Comparison of ENCODE assay signal across 1 cellular context in genomic region chr7:130899638-130900401, GRCh38.
TF ChIP-seq lines count a peak whose summit lies in the region.

No MANE protein-coding gene starts in this region.

TF ChIP-seq in HepG2, 621 proteins besides CTCF, POLR2A, EP300 and RAD21 (continued from another document):
- TF ChIP-seq ZNF501 (CRISPR knock-in tag; IDR thresholded peaks at IDR 0.05): peak; percentile 66; the same call in 1 of the 2 replicates
- TF ChIP-seq HDAC1 (CRISPR knock-in tag; IDR thresholded peaks at IDR 0.05): peak; percentile 94
- 0 out of 2 replicates have a peak, but pooled peaks have one; percentile 46 for TF ChIP-seq SIN3A (IDR thresholded peaks at IDR 0.05; ENCODE audit: borderline replicate concordance, low read depth, low read length)
- peak; percentile 93 for TF ChIP-seq SMYD3 (CRISPR knock-in tag; IDR thresholded peaks at IDR 0.05)
- TF ChIP-seq CEBPG (CRISPR knock-in tag; IDR thresholded peaks at IDR 0.05): peak; percentile 96
- TF ChIP-seq KAT8 (CRISPR knock-in tag; IDR thresholded peaks at IDR 0.05): peak; percentile 84
- no peak; the same call in 1 of the 2 replicates for TF ChIP-seq WIZ (CRISPR knock-in tag; IDR thresholded peaks at IDR 0.05)
- no peak for TF ChIP-seq ZNF639 (CRISPR knock-in tag; conservative IDR thresholded peaks at IDR 0.05)
- peak; percentile 34 for TF ChIP-seq PHF5A (CRISPR knock-in tag; IDR thresholded peaks at IDR 0.05; ENCODE audit: low read depth, unreplicated experiment)
- TF ChIP-seq FUBP1 (CRISPR knock-in tag; IDR thresholded peaks at IDR 0.05; ENCODE audit: borderline replicate concordance): no peak
- no peak for TF ChIP-seq MAF1 (CRISPR knock-in tag; IDR thresholded peaks at IDR 0.05; ENCODE audit: borderline replicate concordance)
- TF ChIP-seq SIN3B (IDR thresholded peaks at IDR 0.05; ENCODE audit: low read length): peak; percentile 24; the same call in 1 of the 2 replicates
- TF ChIP-seq TFDP1 (CRISPR knock-in tag; IDR thresholded peaks at IDR 0.05; ENCODE audit: borderline replicate concordance): peak; percentile 46; the same call in 1 of the 2 replicates
- TF ChIP-seq ZNF3 (CRISPR knock-in tag; IDR thresholded peaks at IDR 0.05): no peak
- TF ChIP-seq CC2D1A (CRISPR knock-in tag; IDR thresholded peaks at IDR 0.05): no peak
- peak; percentile 74 for TF ChIP-seq SIX4 (CRISPR knock-in tag; IDR thresholded peaks at IDR 0.05)
- peak; percentile 85; the same call in 1 of the 2 replicates for TF ChIP-seq ZNF747 (CRISPR knock-in tag; IDR thresholded peaks at IDR 0.05; ENCODE audit: borderline replicate concordance)
